Comparison of ENCODE assay signal across 14 cellular contexts in the genomic region with DNA sequence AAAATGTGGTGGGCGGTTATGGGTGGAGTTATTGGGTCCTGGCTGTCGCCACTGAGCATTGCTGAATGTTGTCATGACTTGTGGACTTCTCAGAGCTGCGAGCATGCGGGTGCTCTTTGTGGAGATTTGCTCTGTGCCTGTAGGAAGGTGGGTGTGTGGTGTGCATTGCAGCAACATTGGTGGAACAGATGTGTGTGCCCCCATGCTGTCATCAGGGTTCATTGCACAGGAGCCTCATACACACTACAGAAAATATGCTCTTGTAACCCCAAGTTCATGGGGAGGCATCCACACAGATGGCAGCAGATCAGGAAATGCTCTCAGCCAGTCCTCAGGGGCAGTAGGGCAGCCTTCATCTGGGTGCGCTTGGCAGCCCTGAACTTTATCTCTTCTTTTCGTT. TPM values are rescaled to one million over a fixed set of nuclear protein-coding genes. Genes with fewer than 3 reads are reported as not detected.
DNase-seq lines count a peak whose midpoint lies in the region; ATAC-seq and TF ChIP-seq lines count a peak whose summit lies in the region.
"Had no signal": no experiment of that assay in that cellular context is flagged by ENCODE, and none has a peak within 500 bp of the region (broad histone marks: within the 10 kb centered on the region; RNA-seq: fewer than 3 reads in every experiment).

No MANE protein-coding gene starts in this region.

- H3K9me3 ChIP-seq in OCI-LY1 (ENCODE audit: low read length) = no peaks in the 10 kb centered on the region
- H3K9me3 ChIP-seq: psoas muscle had no signal

- no peak overlapping the region for H2AFZ ChIP-seq in OCI-LY1 (ENCODE audit: low read length)

- no peak for DNase-seq in natural killer cell
- DNase-seq in natural killer cell treated with Interleukin-12 subunit alpha and Interleukin-12 subunit beta and Interleukin-15 and Interleukin-18, amount 100 ng/mL, for 72 hours (ENCODE audit: low spot score) = no peak
- DNase-seq in fibroblast of gingiva (ENCODE audit: low read depth) = peak; percentile 17
- no peak for DNase-seq in NK-92 (lab: John Stamatoyannopoulos, UW; ENCODE audit: unreplicated experiment)
- no peak for DNase-seq in activated gamma-delta T cell (lab: John Stamatoyannopoulos, UW)
- no peak for DNase-seq in DMS79 treated with DMSO at 0.1 percent for 48 hours (lab: John Stamatoyannopoulos, UW)
- no peak for DNase-seq in NCI-H524 treated with DMSO at 0.1 percent for 48 hours (lab: John Stamatoyannopoulos, UW)
- DNase-seq: amygdala, foreskin keratinocyte, Karpas-422, psoas muscle, trophoblast cell had no signal

- no peaks in the 10 kb centered on the region for H3F3A ChIP-seq in OCI-LY1 (ENCODE audit: insufficient read depth, low read length)

- peaks cover 41 to 45% of the 10 kb centered on the region in 2 donors for H3K4me1 Mint-ChIP-seq in natural killer cell
- H3K4me1 Mint-ChIP-seq in natural killer cell treated with Interleukin-12 subunit alpha and Interleukin-12 subunit beta and Interleukin-15 and Interleukin-18, amount 100 ng/mL, for 72 hours (ENCODE audit: low read depth in 2 of 2) = peaks cover 21 to 33% of the 10 kb centered on the region in 2 donors

- H3K4me3 Mint-ChIP-seq in natural killer cell = no peak overlapping the region
- H3K4me3 Mint-ChIP-seq in natural killer cell treated with Interleukin-12 subunit alpha and Interleukin-12 subunit beta and Interleukin-15 and Interleukin-18, amount 100 ng/mL, for 72 hours = no peak overlapping the region

- no peaks in the 10 kb centered on the region for H3K36me3 Mint-ChIP-seq in natural killer cell
- peaks cover 6% of the 10 kb centered on the region for H3K36me3 Mint-ChIP-seq in natural killer cell treated with Interleukin-12 subunit alpha and Interleukin-12 subunit beta and Interleukin-15 and Interleukin-18, amount 100 ng/mL, for 72 hours

- peaks cover 70% of the 10 kb centered on the region for H3K36me3 ChIP-seq in OCI-LY1 (ENCODE audit: insufficient read depth, low read length)

- peak overlapping the region; percentile 15 to 64 for H3K27ac Mint-ChIP-seq in natural killer cell
- H3K27ac Mint-ChIP-seq in natural killer cell treated with Interleukin-12 subunit alpha and Interleukin-12 subunit beta and Interleukin-15 and Interleukin-18, amount 100 ng/mL, for 72 hours = peak overlapping the region in 1 of 2 donors; percentile 60

- peak in 1 of 3 donors; percentile 37 for ATAC-seq in natural killer cell
- no peak for ATAC-seq in natural killer cell treated with Interleukin-12 subunit alpha and Interleukin-12 subunit beta and Interleukin-15 and Interleukin-18, amount 100 ng/mL, for 72 hours
- ATAC-seq: foreskin keratinocyte had no signal

- intact Hi-C loops in natural killer cell (cut with micrococcal nuclease) = no loop called here

- peaks cover 9% of the 10 kb centered on the region; the same call in 1 of the 2 replicates for H3K79me2 ChIP-seq in OCI-LY1 (ENCODE audit: insufficient read depth, low read length)

- H3K27ac ChIP-seq in OCI-LY1 (ENCODE audit: low read depth, low read length, poor library complexity, severe bottlenecking) = no peak overlapping the region
- H3K27ac ChIP-seq: coronary artery, foreskin keratinocyte, psoas muscle had no signal

- no peaks in the 10 kb centered on the region for H3K9me2 ChIP-seq in OCI-LY1 (ENCODE audit: low read depth, low read length)

- H3K4me1 ChIP-seq in OCI-LY1 (ENCODE audit: insufficient read depth, low read length, severe bottlenecking) = no peaks in the 10 kb centered on the region
- H3K4me1 ChIP-seq: foreskin keratinocyte, psoas muscle had no signal

- TF ChIP-seq CTCF in natural killer cell (IDR thresholded peaks at IDR 0.05) (no peak), OCI-LY1 (IDR thresholded peaks at IDR 0.05; ENCODE audit: low read length) (peak; percentile 33)

- no peaks in the 10 kb centered on the region for H3K27me3 ChIP-seq in OCI-LY1 (ENCODE audit: insufficient read depth, low read length)
- H3K27me3 ChIP-seq: foreskin keratinocyte had no signal

- H3K4me2 ChIP-seq in OCI-LY1 (ENCODE audit: low read length) = no peak overlapping the region

- H3K9ac ChIP-seq in OCI-LY1 (ENCODE audit: low read length) = no peak overlapping the region

- no peaks in the 10 kb centered on the region for H3K9me3 Mint-ChIP-seq in natural killer cell
- H3K9me3 Mint-ChIP-seq in natural killer cell treated with Interleukin-12 subunit alpha and Interleukin-12 subunit beta and Interleukin-15 and Interleukin-18, amount 100 ng/mL, for 72 hours = no peaks in the 10 kb centered on the region

- no peaks in the 10 kb centered on the region for H3K27me3 Mint-ChIP-seq in natural killer cell (ENCODE audit: low read depth in 2 of 2)
- H3K27me3 Mint-ChIP-seq in natural killer cell treated with Interleukin-12 subunit alpha and Interleukin-12 subunit beta and Interleukin-15 and Interleukin-18, amount 100 ng/mL, for 72 hours = no peaks in the 10 kb centered on the region

- H3K4me3 ChIP-seq in OCI-LY1 (ENCODE audit: low read depth, low read length, poor library complexity, severe bottlenecking) = no peak overlapping the region
- H3K4me3 ChIP-seq: coronary artery, psoas muscle had no signal

- H4K20me1 ChIP-seq in OCI-LY1 (ENCODE audit: insufficient read depth, low read length) = no peaks in the 10 kb centered on the region

RNA-seq across cellular contexts. Expression of a gene that starts 55.9 kb away (rescaled TPM):
- 10 to 100 TPM; 24.8 to 28.1 (median 26.4) TPM for total RNA-seq in natural killer cell
- 10 to 100 TPM; 14.9 to 19.5 TPM for total RNA-seq in natural killer cell treated with Interleukin-12 subunit alpha and Interleukin-12 subunit beta and Interleukin-15 and Interleukin-18, amount 100 ng/mL, for 72 hours
